ENCODE assay signal across 8 cellular contexts in the genomic region with DNA sequence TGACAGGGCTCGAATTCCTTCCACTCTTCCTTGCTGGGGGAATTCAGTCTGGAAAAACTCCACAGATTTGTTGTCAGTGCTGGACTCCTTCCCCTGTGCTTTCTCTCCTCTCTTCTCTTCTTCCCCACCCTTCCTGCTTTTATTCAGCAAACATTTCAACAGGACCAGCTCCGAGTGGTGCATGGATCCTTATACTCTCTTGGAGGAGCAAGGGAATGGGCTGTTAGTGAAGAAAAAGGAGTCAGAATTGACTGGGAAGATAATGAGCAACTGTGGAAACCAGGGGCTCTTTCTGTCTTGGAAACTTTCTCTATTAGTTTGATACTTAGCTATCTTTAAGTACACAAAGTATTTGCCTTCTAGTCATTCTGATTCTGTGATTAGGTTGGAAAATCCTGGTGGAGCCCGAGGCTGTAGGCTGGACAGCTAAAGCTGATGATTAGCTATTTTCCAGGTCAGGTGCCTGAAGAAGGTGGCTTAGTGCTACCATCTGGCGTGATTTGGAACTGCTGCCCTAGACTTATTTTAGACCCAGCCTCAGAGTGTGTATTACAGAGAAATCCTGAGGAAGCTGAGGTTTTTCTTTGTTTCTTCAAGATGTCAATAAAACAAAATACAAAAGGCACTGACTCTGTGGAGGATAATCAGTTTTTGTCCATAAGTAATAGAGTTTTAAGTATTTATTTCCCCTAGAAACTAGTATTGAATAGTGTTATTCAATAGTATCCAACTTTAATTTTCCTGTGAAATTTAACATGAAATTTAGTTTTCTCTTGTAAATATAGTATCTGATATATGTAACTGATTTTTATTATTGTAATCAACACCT. TPM values are rescaled to one million over a fixed set of nuclear protein-coding genes. Genes with fewer than 3 reads are reported as not detected.
DNase-seq lines count a peak whose midpoint lies in the region; ATAC-seq and TF ChIP-seq lines count a peak whose summit lies in the region.

No MANE protein-coding gene starts in this region.

- H3K36me3 ChIP-seq in HAP-1 (replicated peaks), result no peaks in the 10 kb centered on the region

- H3K9me3 Mint-ChIP-seq in activated T-helper 1 cell treated with anti-CD3 and anti-CD28 coated beads, Interleukin-12 subunit alpha, Interleukin-12 subunit beta, Interleukin-2, Interleukin-4 antibody, amounts not matched to agents 30 ng/mL and 10 ng/mL and 1 ng/mL, durations not matched to agents 14 hours and 24 hours and 36 hours, result no peaks in the 10 kb centered on the region

- no peak overlapping the region for H3K27ac Mint-ChIP-seq in activated T-helper 1 cell treated with anti-CD3 and anti-CD28 coated beads, Interleukin-12 subunit alpha, Interleukin-12 subunit beta, Interleukin-2, Interleukin-4 antibody, amounts not matched to agents 30 ng/mL and 10 ng/mL and 1 ng/mL, durations not matched to agents 14 hours and 24 hours and 36 hours

- TF ChIP-seq POLR2A in erythroblast (IDR thresholded peaks at IDR 0.05; ENCODE audit: low read length), result no peak

- H3K36me3 Mint-ChIP-seq in activated T-helper 1 cell treated with anti-CD3 and anti-CD28 coated beads, Interleukin-12 subunit alpha, Interleukin-12 subunit beta, Interleukin-2, Interleukin-4 antibody, amounts not matched to agents 30 ng/mL and 10 ng/mL and 1 ng/mL, durations not matched to agents 14 hours and 24 hours and 36 hours (ENCODE audit: low read depth), result peaks cover 23% of the 10 kb centered on the region

- intact Hi-C loops in activated T-helper 1 cell treated with anti-CD3 and anti-CD28 coated beads, Interleukin-12 subunit alpha, Interleukin-12 subunit beta, Interleukin-2, Interleukin-4 antibody, amounts not matched to agents 30 ng/mL and 10 ng/mL and 1 ng/mL, durations not matched to agents 14 hours and 24 hours and 36 hours (cut with micrococcal nuclease), result loop anchor here (1.0 to 2.0 kb wide), 3 partner anchors 66 to 133 kb away; a partner anchor contains a TSS

- H3K4me3 Mint-ChIP-seq in activated T-helper 1 cell treated with anti-CD3 and anti-CD28 coated beads, Interleukin-12 subunit alpha, Interleukin-12 subunit beta, Interleukin-2, Interleukin-4 antibody, amounts not matched to agents 30 ng/mL and 10 ng/mL and 1 ng/mL, durations not matched to agents 14 hours and 24 hours and 36 hours, result no peak overlapping the region

- H3K9me3 ChIP-seq in HAP-1, result no peaks in the 10 kb centered on the region

- H3K4me3 ChIP-seq in GM12864 (ENCODE audit: low read depth, low read length) (no peak overlapping the region), HAP-1 (no peak overlapping the region), LNCaP clone FGC (ENCODE audit: low read depth, low read length) (no peak overlapping the region)

- no peaks in the 10 kb centered on the region for H3K27me3 Mint-ChIP-seq in activated T-helper 1 cell treated with anti-CD3 and anti-CD28 coated beads, Interleukin-12 subunit alpha, Interleukin-12 subunit beta, Interleukin-2, Interleukin-4 antibody, amounts not matched to agents 30 ng/mL and 10 ng/mL and 1 ng/mL, durations not matched to agents 14 hours and 24 hours and 36 hours (ENCODE audit: insufficient read depth)

- peaks cover 12% of the 10 kb centered on the region for H3K4me1 Mint-ChIP-seq in activated T-helper 1 cell treated with anti-CD3 and anti-CD28 coated beads, Interleukin-12 subunit alpha, Interleukin-12 subunit beta, Interleukin-2, Interleukin-4 antibody, amounts not matched to agents 30 ng/mL and 10 ng/mL and 1 ng/mL, durations not matched to agents 14 hours and 24 hours and 36 hours (ENCODE audit: low read depth)

- peak; percentile 27 to 41 for DNase-seq in AML-193 (lab: John Stamatoyannopoulos, UW)
- DNase-seq in GM12864 (ENCODE audit: low read depth), result peak; percentile 5
- peak; percentile 56 to 69 for DNase-seq in HAP-1 (ENCODE audit: low spot score in 2 of 2)
- DNase-seq in LNCaP clone FGC (ENCODE audit: low read depth), result peak; percentile 74
- peak; percentile 26 to 48 for DNase-seq in erythroblast (lab: John Stamatoyannopoulos, UW)
- DNase-seq in myocyte (ENCODE audit: low read depth), result peak; percentile 73
- DNase-seq in activated T-helper 1 cell treated with anti-CD3 and anti-CD28 coated beads, Interleukin-12 subunit alpha, Interleukin-12 subunit beta, Interleukin-2, Interleukin-4 antibody, amounts not matched to agents 30 ng/mL and 10 ng/mL and 1 ng/mL, durations not matched to agents 14 hours and 24 hours and 36 hours (ENCODE audit: low spot score), result no peak

- ATAC-seq in activated CD4-positive, CD25-positive, alpha-beta regulatory T cell treated with anti-CD3 and anti-CD28 coated beads, Interleukin-2, amount 50 U/mL, for 24 hours, result peak; percentile 70 to 79

- TF ChIP-seq CTCF in GM12864 (IDR thresholded peaks at IDR 0.05; ENCODE audit: low read depth, low read length, missing control alignments) (peak; percentile 72), LNCaP clone FGC (IDR thresholded peaks at IDR 0.05; ENCODE audit: control insufficient read depth, extremely low read depth, insufficient read depth) (peak; percentile 92)

- no peaks in the 10 kb centered on the region for H3K4me1 ChIP-seq in HAP-1

- in situ Hi-C loops in HAP-1 (cut with MboI; ENCODE audit: low sequenced_read_pairs), result no loop called here

- H3K27me3 ChIP-seq in HAP-1 (ENCODE audit: low read depth), result no peaks in the 10 kb centered on the region

RNA-seq across cellular contexts. Expression of a gene that starts 38.4 kb away (rescaled TPM):
- total RNA-seq in myocyte, result 7.4 and 8.3 TPM in 2 replicates
- 8.8 TPM for polyA plus RNA-seq in myocyte (2012)
- total RNA-seq in activated T-helper 1 cell treated with anti-CD3 and anti-CD28 coated beads, Interleukin-12 subunit alpha, Interleukin-12 subunit beta, Interleukin-2, Interleukin-4 antibody, amounts not matched to agents 30 ng/mL and 10 ng/mL and 1 ng/mL, durations not matched to agents 14 hours and 24 hours and 36 hours, result 5.5 and 6.1 TPM in 2 replicates
